ENCODE assay signal across 14 cellular contexts in genomic region chr17:12007466-12007865, GRCh38. TPM values are rescaled to one million over a fixed set of nuclear protein-coding genes. Genes with fewer than 3 reads are reported as not detected.
DNase-seq lines count a peak whose midpoint lies in the region; ATAC-seq and TF ChIP-seq lines count a peak whose summit lies in the region.
"Had no signal": no experiment of that assay in that cellular context is flagged by ENCODE, and none has a peak within 500 bp of the region (broad histone marks: within the 10 kb centered on the region; RNA-seq: fewer than 3 reads in every experiment).

No MANE protein-coding gene starts in this region.

- H3K4me3 Mint-ChIP-seq in GM23338 (no peak overlapping the region), glutamatergic neuron (ENCODE audit: unreplicated experiment) (peak overlapping the region; percentile 1)
- H3K4me3 Mint-ChIP-seq: CD4-positive, alpha-beta memory T cell; HFFc6 had no signal

- H3K9me3 Mint-ChIP-seq in GM23338 (no peaks in the 10 kb centered on the region), glutamatergic neuron (ENCODE audit: unreplicated experiment) (no peaks in the 10 kb centered on the region)
- H3K9me3 Mint-ChIP-seq: CD4-positive, alpha-beta memory T cell; HFFc6 had no signal

- no peak overlapping the region for H3K27ac Mint-ChIP-seq in GM23338
- H3K27ac Mint-ChIP-seq in glutamatergic neuron (ENCODE audit: unreplicated experiment), result peak overlapping the region; percentile 20
- H3K27ac Mint-ChIP-seq: CD4-positive, alpha-beta memory T cell; HFFc6 had no signal

- H3K27ac ChIP-seq in GM23338 (ENCODE audit: low read depth), result no peak overlapping the region
- H3K27ac ChIP-seq in right atrium auricular region, result no peak overlapping the region
- H3K27ac ChIP-seq: GM23248 had no signal

- peak overlapping the region; percentile 30; the same call in 1 of the 2 replicates for H2AFZ ChIP-seq in GM23338
- H2AFZ ChIP-seq: GM23248 had no signal

- no peaks in the 10 kb centered on the region for H3K9me2 ChIP-seq in GM23338 (ENCODE audit: insufficient read depth)

- no peaks in the 10 kb centered on the region for H3K9me3 ChIP-seq in right atrium auricular region
- H3K9me3 ChIP-seq: HAP-1 had no signal

- H3K36me3 Mint-ChIP-seq in GM23338 (ENCODE audit: low read depth) (no peaks in the 10 kb centered on the region), glutamatergic neuron (ENCODE audit: unreplicated experiment) (no peaks in the 10 kb centered on the region)
- H3K36me3 Mint-ChIP-seq: CD4-positive, alpha-beta memory T cell had no signal

- DNase-seq in GM23338 (ENCODE audit: low spot score) (no peak), cerebellar cortex (ENCODE audit: low spot score) (peak; percentile 70), glutamatergic neuron (peak; percentile 19), iPS-NIHi11 (ENCODE audit: low spot score) (no peak), right atrium auricular region (ENCODE audit: low spot score) (no peak), NOMO-1 (lab: John Stamatoyannopoulos, UW; ENCODE audit: unreplicated experiment in 2 of 2) (no peak)
- DNase-seq: Calu3; CD4-positive, alpha-beta memory T cell; COR-L47; DMS53; DMS79 treated with DMSO at 0.1 percent for 48 hours; GM23248; HFFc6 had no signal

- H3K36me3 ChIP-seq in GM23338 (ENCODE audit: insufficient read depth), result no peaks in the 10 kb centered on the region
- H3K36me3 ChIP-seq in right atrium auricular region, result no peaks in the 10 kb centered on the region
- H3K36me3 ChIP-seq: HAP-1 had no signal

- H3K79me2 ChIP-seq in GM23338 (replicated peaks; ENCODE audit: insufficient read depth), result no peaks in the 10 kb centered on the region

- H3K27me3 ChIP-seq in GM23338 (ENCODE audit: insufficient read depth), result no peaks in the 10 kb centered on the region
- H3K27me3 ChIP-seq in right atrium auricular region, result no peaks in the 10 kb centered on the region

- TF ChIP-seq CTCF in GM23338 (conservative IDR thresholded peaks at IDR 0.05; ENCODE audit: low read depth in 2 of 2) (no peak), glutamatergic neuron (IDR thresholded peaks at IDR 0.05; ENCODE audit: partially characterized antibody, unreplicated experiment) (no peak), right atrium auricular region (IDR thresholded peaks at IDR 0.05) (no peak)

- H3K4me3 ChIP-seq in GM23338 (no peak overlapping the region), right atrium auricular region (no peak overlapping the region)
- H3K4me3 ChIP-seq: GM23248, HAP-1 had no signal

- ATAC-seq in GM23338, result no peak

- no peaks in the 10 kb centered on the region for H3K27me3 Mint-ChIP-seq in GM23338 (ENCODE audit: insufficient read depth, low read depth, poor library complexity)
- H3K27me3 Mint-ChIP-seq in glutamatergic neuron (ENCODE audit: unreplicated experiment), result no peaks in the 10 kb centered on the region

- H3K4me1 ChIP-seq in GM23338 (ENCODE audit: insufficient read depth) (no peaks in the 10 kb centered on the region), right atrium auricular region (no peaks in the 10 kb centered on the region)
- H3K4me1 ChIP-seq: HAP-1 had no signal

- no peak overlapping the region; the same call in 1 of the 2 replicates for H3K4me2 ChIP-seq in GM23338

- no peaks in the 10 kb centered on the region for H3F3A ChIP-seq in GM23338 (replicated peaks; ENCODE audit: low read depth)

- no peaks in the 10 kb centered on the region for H4K20me1 ChIP-seq in GM23338 (replicated peaks; ENCODE audit: insufficient read depth)

- no peaks in the 10 kb centered on the region for H3K4me1 Mint-ChIP-seq in GM23338
- peaks cover 6% of the 10 kb centered on the region for H3K4me1 Mint-ChIP-seq in glutamatergic neuron (ENCODE audit: low read depth, unreplicated experiment)
- H3K4me1 Mint-ChIP-seq: CD4-positive, alpha-beta memory T cell had no signal

TF ChIP-seq in GM23338, 12 proteins besides CTCF, POLR2A, EP300 and RAD21 (continues in another document):
- no peak for TF ChIP-seq EZH2 (IDR thresholded peaks at IDR 0.05; ENCODE audit: low read depth, unreplicated experiment)
- no peak for TF ChIP-seq CREB1 (CRISPR knock-in tag; IDR thresholded peaks at IDR 0.05; ENCODE audit: low read depth)
- TF ChIP-seq ETS1 (IDR thresholded peaks at IDR 0.05), result no peak
- TF ChIP-seq ZNF114 (CRISPR knock-in tag; IDR thresholded peaks at IDR 0.05), result no peak
- TF ChIP-seq ZNF462 (CRISPR knock-in tag; IDR thresholded peaks at IDR 0.05), result no peak
- no peak for TF ChIP-seq NANOG (IDR thresholded peaks at IDR 0.05; ENCODE audit: borderline replicate concordance)

RNA-seq across cellular contexts. Expression of gene ZNF18, which starts 10.2 kb away (rescaled TPM):
- total RNA-seq in GM23338 (2014; rRNA removed; shearing (Covaris generic)), result 9.2 and 9.8 TPM in 2 replicates
- polyA plus RNA-seq in GM23338 (2016; fragmentation: Nextera tagmentation; extraction: Ambion mirVana), result 5.9 TPM in 2 replicates
- total RNA-seq in glutamatergic neuron (ENCODE audit: unreplicated experiment), result 4.0 TPM
- total RNA-seq in right atrium auricular region, result 1 to 10 TPM; 3.4 to 5.8 TPM

RNA-seq across cellular contexts. Expression of gene MAP2K4, which starts 13.2 kb away (rescaled TPM):
- 36.4 and 36.9 TPM in 2 replicates for total RNA-seq in GM23338 (2014; rRNA removed; shearing (Covaris generic))
- polyA plus RNA-seq in GM23338 (2016; fragmentation: Nextera tagmentation; extraction: Ambion mirVana), result 23.3 and 25.3 TPM in 2 replicates
- total RNA-seq in glutamatergic neuron (ENCODE audit: unreplicated experiment) (35.4 TPM), right atrium auricular region (10 to 100 TPM; 19.8 to 25.2 TPM)

Comparison
In these comparisons a context has a peak if more than half of its experiments do, and no peak if none do; other contexts are left out.
1. DNase-seq: peak in cerebellar cortex (single experiment) and glutamatergic neuron (single experiment); none in GM23338 (single experiment), iPS-NIHi11 (single experiment), right atrium auricular region (single experiment) and NOMO-1 (0 of 2).